29 cellular contexts compared by ENCODE assay signal in genomic region chr6:96990462-96990861, GRCh38.
A peak's percentile ranks its signal among the peaks of the same experiment; 100 is the strongest.
DNase-seq lines count a peak whose midpoint lies in the region; ATAC-seq, FAIRE-seq and TF ChIP-seq lines count a peak whose summit lies in the region.
"Had no signal": no experiment of that assay in that cellular context is flagged by ENCODE, and none has a peak within 500 bp of the region (broad histone marks: within the 10 kb centered on the region; RNA-seq: fewer than 3 reads in every experiment).

No MANE protein-coding gene starts in this region.

- intact Hi-C loops in dorsolateral prefrontal cortex (cut with DNase I) = loop anchor here (5.0 to 10.0 kb wide), 3 partner anchors 62 to 66 kb away; partner anchors contain the start of gene KLHL32 (in 1 of the 2)
- intact Hi-C loops in pancreas (cut with DNase I) = no loop called here

- H3K36me3 ChIP-seq in pancreas = no peaks in the 10 kb centered on the region
- H3K36me3 ChIP-seq: ascending aorta, colonic mucosa, left ventricle myocardium inferior, prostate gland had no signal

- POLR2A ChIA-PET in activated naive CD8-positive, alpha-beta T cell treated with anti-CD3 and anti-CD28 coated beads, Interleukin-2, amount 10 ng/mL, durations not matched to agents 7 days and 5 days (lab: Charles Lee) = interaction anchor here (0.7 kb wide), 1 partner anchor 244 kb away, joined by 3 read pairs; no protein-coding TSS in a partner anchor

- no peak for DNase-seq in activated naive CD8-positive, alpha-beta T cell treated with anti-CD3 and anti-CD28 coated beads, Interleukin-2, amount 10 ng/mL, durations not matched to agents 7 days and 5 days
- DNase-seq in activated naive CD8-positive, alpha-beta T cell treated with anti-CD3 and anti-CD28 coated beads, Interleukin-2, amount 50 U/mL, for 24 hours = no peak
- DNase-seq in dorsolateral prefrontal cortex (peak in 7 of 10 donors; percentile 59 to 74 (median 72)), nucleus accumbens (lab: John Stamatoyannopoulos, UW) (peak in 39 of 56 donors; percentile 19 to 86 (median 46)), pancreas (no peak), MV-4-11 (lab: John Stamatoyannopoulos, UW) (no peak), GM13977 (ENCODE audit: low spot score) (no peak)
- DNase-seq: 8988T; activated CD4-positive, alpha-beta T cell treated with anti-CD3 and anti-CD28 coated beads for 4 hours; colonic mucosa; DMS79 treated with DMSO at 0.1 percent for 48 hours; effector memory CD4-positive, alpha-beta T cell; GDM1; HFFc6; left ventricle myocardium inferior; mesendoderm; NCI-H146; stimulated activated CD4-positive, alpha-beta T cell treated with anti-CD3 and anti-CD28 coated beads, Interleukin-4, amount 100 ng/mL, for 1 hour; SW 1271; T-helper 9 cell; trophoblast cell had no signal

- peak overlapping the region in 3 of 59 donors; percentile 4 to 8 (median 7) for H3K4me3 ChIP-seq in dorsolateral prefrontal cortex
- H3K4me3 ChIP-seq in pancreas = no peak overlapping the region
- H3K4me3 ChIP-seq: ascending aorta, colonic mucosa, left ventricle myocardium inferior, prostate gland had no signal

- no peaks in the 10 kb centered on the region for H3K9me3 ChIP-seq in pancreas
- H3K9me3 ChIP-seq: ascending aorta, colonic mucosa, prostate gland had no signal

- WGBS in pancreas, 2 donors = 58 to 68% methylated on average over 2 of the region's 2 CpGs

- H3K27me3 ChIP-seq in dorsolateral prefrontal cortex (no peaks in the 10 kb centered on the region), pancreas (no peaks in the 10 kb centered on the region)
- H3K27me3 ChIP-seq: ascending aorta, colonic mucosa had no signal

- TF ChIP-seq CTCF in dorsolateral prefrontal cortex (IDR thresholded peaks at IDR 0.05 in 54 of 56, conservative IDR thresholded peaks at IDR 0.05 in 2 of 56; ENCODE audit: low read depth in 1 of 56, partially characterized antibody in 56 of 56) (no peak), pancreas (IDR thresholded peaks at IDR 0.05) (no peak), GM13977 (IDR thresholded peaks at IDR 0.05; ENCODE audit: extremely low read depth, insufficient read depth, missing control alignments) (no peak)

- in situ Hi-C loops in GM13977 (cut with MboI; ENCODE audit: low pct_unique_long_range_greater_than_20kb, low sequenced_read_pairs, unreplicated experiment) = no loop called here

- peak overlapping the region; percentile 21 for H3K27ac Mint-ChIP-seq in activated naive CD8-positive, alpha-beta T cell treated with anti-CD3 and anti-CD28 coated beads, Interleukin-2, amount 10 ng/mL, durations not matched to agents 7 days and 5 days
- H3K27ac Mint-ChIP-seq in activated naive CD8-positive, alpha-beta T cell treated with anti-CD3 and anti-CD28 coated beads, Interleukin-2, amount 50 U/mL, for 24 hours = no peak overlapping the region
- H3K27ac Mint-ChIP-seq: activated naive CD4-positive, alpha-beta T cell treated with anti-CD3 and anti-CD28 coated beads, Interleukin-2, amount 50 U/mL, for 72 hours; activated T-helper 2 cell treated with anti-CD3 and anti-CD28 coated beads, Interferon-gamma antibody, Interleukin-2, Interleukin-4, amounts not matched to agents 10 μg/mL and 5 μg/mL and 100 μg/mL, durations not matched to agents 14 hours and 24 hours and 36 hours; CD14-positive monocyte; HFFc6 had no signal

- no peak overlapping the region for H3K4me3 Mint-ChIP-seq in activated naive CD8-positive, alpha-beta T cell treated with anti-CD3 and anti-CD28 coated beads, Interleukin-2, amount 10 ng/mL, durations not matched to agents 7 days and 5 days
- no peak overlapping the region for H3K4me3 Mint-ChIP-seq in activated naive CD8-positive, alpha-beta T cell treated with anti-CD3 and anti-CD28 coated beads, Interleukin-2, amount 50 U/mL, for 24 hours
- H3K4me3 Mint-ChIP-seq: CD14-positive monocyte, HFFc6 had no signal

- H3K9me3 Mint-ChIP-seq in activated naive CD8-positive, alpha-beta T cell treated with anti-CD3 and anti-CD28 coated beads, Interleukin-2, amount 10 ng/mL, durations not matched to agents 7 days and 5 days = peaks cover 4% of the 10 kb centered on the region
- peaks cover under 1% of the 10 kb centered on the region for H3K9me3 Mint-ChIP-seq in activated naive CD8-positive, alpha-beta T cell treated with anti-CD3 and anti-CD28 coated beads, Interleukin-2, amount 50 U/mL, for 24 hours

- no peaks in the 10 kb centered on the region for H3K4me1 Mint-ChIP-seq in activated naive CD8-positive, alpha-beta T cell treated with anti-CD3 and anti-CD28 coated beads, Interleukin-2, amount 10 ng/mL, durations not matched to agents 7 days and 5 days
- H3K4me1 Mint-ChIP-seq in activated naive CD8-positive, alpha-beta T cell treated with anti-CD3 and anti-CD28 coated beads, Interleukin-2, amount 50 U/mL, for 24 hours = no peaks in the 10 kb centered on the region
- H3K4me1 Mint-ChIP-seq: CD14-positive monocyte had no signal

- no peaks in the 10 kb centered on the region for H3K4me1 ChIP-seq in pancreas
- H3K4me1 ChIP-seq: ascending aorta, colonic mucosa, prostate gland had no signal

- H3K27ac ChIP-seq in dorsolateral prefrontal cortex = peak overlapping the region in 57 of 59 donors; percentile 18 to 88 (median 76)
- no peak overlapping the region for H3K27ac ChIP-seq in pancreas
- H3K27ac ChIP-seq: ascending aorta, colonic mucosa, left ventricle myocardium inferior, prostate gland, VCaP had no signal

- no peak for ATAC-seq in activated naive CD8-positive, alpha-beta T cell treated with anti-CD3 and anti-CD28 coated beads, Interleukin-2, amount 10 ng/mL, durations not matched to agents 7 days and 5 days (ENCODE audit: low read depth)
- ATAC-seq in activated naive CD8-positive, alpha-beta T cell treated with anti-CD3 and anti-CD28 coated beads, Interleukin-2, amount 50 U/mL, for 24 hours = no peak
- ATAC-seq in HG03175 (IDR thresholded peaks at IDR 0.05; ENCODE audit: unreplicated experiment) = no peak
- no peak for ATAC-seq in pancreas
- ATAC-seq: activated naive CD4-positive, alpha-beta T cell treated with anti-CD3 and anti-CD28 coated beads, Interleukin-2, amount 50 U/mL, for 72 hours had no signal

- no peaks in the 10 kb centered on the region for H3K36me3 Mint-ChIP-seq in activated naive CD8-positive, alpha-beta T cell treated with anti-CD3 and anti-CD28 coated beads, Interleukin-2, amount 10 ng/mL, durations not matched to agents 7 days and 5 days
- H3K36me3 Mint-ChIP-seq in activated naive CD8-positive, alpha-beta T cell treated with anti-CD3 and anti-CD28 coated beads, Interleukin-2, amount 50 U/mL, for 24 hours (ENCODE audit: low read depth) = no peaks in the 10 kb centered on the region
- H3K36me3 Mint-ChIP-seq: CD14-positive monocyte had no signal

- no peaks in the 10 kb centered on the region for H3K27me3 Mint-ChIP-seq in activated naive CD8-positive, alpha-beta T cell treated with anti-CD3 and anti-CD28 coated beads, Interleukin-2, amount 10 ng/mL, durations not matched to agents 7 days and 5 days
- no peaks in the 10 kb centered on the region for H3K27me3 Mint-ChIP-seq in activated naive CD8-positive, alpha-beta T cell treated with anti-CD3 and anti-CD28 coated beads, Interleukin-2, amount 50 U/mL, for 24 hours

- FAIRE-seq in pancreas (lab: Jason Lieb, UNC) = no peak
- FAIRE-seq: islet of Langerhans had no signal

Comparison
In these comparisons a context has a peak if more than half of its experiments do, and no peak if none do; other contexts are left out.
1. DNase-seq: peak in dorsolateral prefrontal cortex (7 of 10) and nucleus accumbens (39 of 56); none in activated naive CD8-positive, alpha-beta T cell treated with anti-CD3 and anti-CD28 coated beads, Interleukin-2, amount 10 ng/mL, durations not matched to agents 7 days and 5 days (single experiment), activated naive CD8-positive, alpha-beta T cell treated with anti-CD3 and anti-CD28 coated beads, Interleukin-2, amount 50 U/mL, for 24 hours (single experiment), pancreas (0 of 6), MV-4-11 (single experiment) and GM13977 (single experiment).
2. H3K27ac ChIP-seq: peak in dorsolateral prefrontal cortex (57 of 59); none in pancreas (0 of 4).
3. intact Hi-C loops: an anchor here in dorsolateral prefrontal cortex (5.0 to 10.0 kb wide); none called in pancreas.